In genomic region chr20:57562541-57563465, GRCh38 we compare ENCODE assay signal across 18 cellular contexts. TPM values are rescaled to one million over a fixed set of nuclear protein-coding genes. Genes with fewer than 3 reads are reported as not detected.
DNase-seq lines count a peak whose midpoint lies in the region; ATAC-seq and TF ChIP-seq lines count a peak whose summit lies in the region.
"Had no signal": no experiment of that assay in that cellular context is flagged by ENCODE, and none has a peak within 500 bp of the region (broad histone marks: within the 10 kb centered on the region; RNA-seq: fewer than 3 reads in every experiment).

No MANE protein-coding gene starts in this region.

- H3K27ac Mint-ChIP-seq in nephron progenitor cell: no peak overlapping the region
- H3K27ac Mint-ChIP-seq: CD14-positive monocyte; CD8-positive, alpha-beta T cell had no signal

- intact Hi-C loops in right lobe of liver (cut with DNase I) (no loop called here), posterior vena cava (cut with DNase I) (no loop called here), transverse colon (cut with DNase I; ENCODE audit: low total_unique reads) (no loop called here), left ventricle myocardium inferior (cut with micrococcal nuclease) (no loop called here)

- H3K9me3 Mint-ChIP-seq in nephron progenitor cell: peaks cover 4% of the 10 kb centered on the region
- H3K9me3 Mint-ChIP-seq: CD14-positive monocyte; CD8-positive, alpha-beta T cell had no signal

- ATAC-seq in right lobe of liver (peak in 3 of 4 donors; percentile 3 to 7 (median 6)), HG03432 (IDR thresholded peaks at IDR 0.05; ENCODE audit: unreplicated experiment) (no peak)
- ATAC-seq: A549; CD8-positive, alpha-beta T cell had no signal

- H3K27ac ChIP-seq in duodenal mucosa (ENCODE audit: low read depth, low read length) (peak overlapping the region; percentile 83), right lobe of liver (peak overlapping the region; percentile 73 to 98 (median 96)), transverse colon (peak overlapping the region; percentile 74 to 91 (median 82)), left ventricle myocardium inferior (replicated peaks) (no peak overlapping the region)
- H3K27ac ChIP-seq: A549, HL-60 had no signal

- TF ChIP-seq POLR2A in right lobe of liver (IDR thresholded peaks at IDR 0.05) (peak; percentile 5), transverse colon (IDR thresholded peaks at IDR 0.05) (no peak)

- H3K4me3 ChIP-seq in duodenal mucosa (ENCODE audit: low read depth in 1 of 2, low read length in 2 of 2): peak overlapping the region; percentile 74 to 76
- H3K4me3 ChIP-seq in right lobe of liver: peak overlapping the region in 2 of 3 donors; percentile 62 to 66
- peak overlapping the region in 3 of 4 donors; percentile 33 to 61 (median 42) for H3K4me3 ChIP-seq in transverse colon
- no peak overlapping the region for H3K4me3 ChIP-seq in left ventricle myocardium inferior
- H3K4me3 ChIP-seq: A549, HAP-1 had no signal

- WGBS in right lobe of liver (ENCODE audit: insufficient coverage, low coverage, low lambda C conversion rate, missing lambda C conversion rate): 40% methylated on average over 20 of the region's 35 CpGs
- 90 to 94% methylated on average over 9 to 35 of the region's 35 CpGs for WGBS in transverse colon (ENCODE audit: low coverage in 1 of 2), 2 donors

- TF ChIP-seq CTCF in right lobe of liver (IDR thresholded peaks at IDR 0.05) (no peak), transverse colon (IDR thresholded peaks at IDR 0.05) (no peak), left ventricle myocardium inferior (IDR thresholded peaks at IDR 0.05; ENCODE audit: borderline replicate concordance) (no peak), nephron progenitor cell (IDR thresholded peaks at IDR 0.05) (no peak)

- H3K4me1 Mint-ChIP-seq in nephron progenitor cell: peaks cover 18% of the 10 kb centered on the region
- H3K4me1 Mint-ChIP-seq: CD14-positive monocyte had no signal

- no peak for TF ChIP-seq EP300 in transverse colon (IDR thresholded peaks at IDR 0.05; ENCODE audit: low read depth)

- peaks cover 36 to 41% of the 10 kb centered on the region in 2 donors for H3K36me3 ChIP-seq in duodenal mucosa (ENCODE audit: control insufficient read depth in 1 of 2, insufficient read depth in 2 of 2, low read length in 2 of 2)
- H3K36me3 ChIP-seq in right lobe of liver: peaks cover 0 to 49% (median 25%) of the 10 kb centered on the region in 4 donors
- H3K36me3 ChIP-seq in transverse colon: peaks cover 0 to 11% (median 2%) of the 10 kb centered on the region in 4 donors
- H3K36me3 ChIP-seq in left ventricle myocardium inferior: no peaks in the 10 kb centered on the region
- H3K36me3 ChIP-seq: HAP-1 had no signal

- H3K9ac ChIP-seq in duodenal mucosa (ENCODE audit: low read depth in 1 of 2, low read length in 2 of 2): peak overlapping the region; percentile 73 to 82

- DNase-seq in right lobe of liver (peak; percentile 62 to 87 (median 75)), posterior vena cava (ENCODE audit: low spot score) (peak; percentile 66), transverse colon (peak; percentile 53), left ventricle myocardium inferior (no peak), anterior cingulate cortex (lab: John Stamatoyannopoulos, UW) (no peak), nephron progenitor cell (no peak)
- DNase-seq: CD8-positive, alpha-beta T cell; COR-L47; DMS153; DND-41; GDM1; GOT3 had no signal

- no peak overlapping the region for H3K4me3 Mint-ChIP-seq in nephron progenitor cell
- H3K4me3 Mint-ChIP-seq: CD14-positive monocyte; CD8-positive, alpha-beta T cell had no signal

- in situ Hi-C loops in transverse colon (cut with MboI; ENCODE audit: low pct_ligation_motif_present in 1 of 4, low pct_unique_long_range_greater_than_20kb in 1 of 4, low sequenced_read_pairs in 3 of 4): no loop called here

- H3K9me3 ChIP-seq in duodenal mucosa (ENCODE audit: control insufficient read depth in 1 of 2, low read length in 2 of 2): no peaks in the 10 kb centered on the region
- no peaks in the 10 kb centered on the region for H3K9me3 ChIP-seq in right lobe of liver
- no peaks in the 10 kb centered on the region for H3K9me3 ChIP-seq in transverse colon
- H3K9me3 ChIP-seq in left ventricle myocardium inferior (replicated peaks): no peaks in the 10 kb centered on the region
- H3K9me3 ChIP-seq: A549, HAP-1 had no signal

- H3K4me1 ChIP-seq in duodenal mucosa (ENCODE audit: control insufficient read depth in 1 of 2, insufficient read depth in 2 of 2, low read length in 2 of 2) (peaks cover 27 to 31% of the 10 kb centered on the region in 2 donors), right lobe of liver (peaks cover 0 to 39% (median 18%) of the 10 kb centered on the region in 4 donors), transverse colon (peaks cover 7 to 51% (median 38%) of the 10 kb centered on the region in 4 donors), left ventricle myocardium inferior (peaks cover 6% of the 10 kb centered on the region)
- H3K4me1 ChIP-seq: HAP-1 had no signal

- H3K27me3 ChIP-seq in duodenal mucosa (ENCODE audit: control insufficient read depth in 1 of 2, insufficient read depth in 2 of 2, low read length in 2 of 2): no peaks in the 10 kb centered on the region
- H3K27me3 ChIP-seq in right lobe of liver: no peaks in the 10 kb centered on the region
- H3K27me3 ChIP-seq in transverse colon: no peaks in the 10 kb centered on the region
- peaks cover 69% of the 10 kb centered on the region for H3K27me3 ChIP-seq in left ventricle myocardium inferior (ENCODE audit: low read depth)

- H3K36me3 Mint-ChIP-seq in nephron progenitor cell (ENCODE audit: low read depth): no peaks in the 10 kb centered on the region
- H3K36me3 Mint-ChIP-seq: CD14-positive monocyte; CD8-positive, alpha-beta T cell had no signal

- H3K27me3 Mint-ChIP-seq in nephron progenitor cell (ENCODE audit: low read depth, poor library complexity): peaks cover 23% of the 10 kb centered on the region

RNA-seq across cellular contexts. Expression of gene PCK1, which starts 1.9 kb away (rescaled TPM):
- total RNA-seq in right lobe of liver (1,000 to 10,000 TPM in 2 of 6 experiments, 100 to 1,000 TPM in 4; 187 to 1,757 (median 778) TPM), posterior vena cava (under 1 TPM; 0.57 to 0.93 TPM), transverse colon (100 to 1,000 TPM; 395 to 794 (median 739) TPM), left ventricle myocardium inferior (0.25 TPM)
- total RNA-seq: CD8-positive, alpha-beta T cell had no signal

RNA-seq across cellular contexts. Expression of gene CTCFL, which starts 37.9 kb away (rescaled TPM):
- total RNA-seq in right lobe of liver: under 1 TPM in 4 of 6 experiments, not detected in 2; 0.09 to 0.50 (median 0.33) TPM
- not detected for total RNA-seq in posterior vena cava
- total RNA-seq in transverse colon: under 1 TPM in 1 of 4 donors, not detected in 3; 0.14 TPM
- not detected for total RNA-seq in left ventricle myocardium inferior
- total RNA-seq: CD8-positive, alpha-beta T cell had no signal

RNA-seq across cellular contexts. Expression of gene ZBP1, which starts 57.4 kb away (rescaled TPM):
- total RNA-seq in right lobe of liver (under 1 TPM in 4 of 6 experiments, not detected in 2; 0.14 to 0.75 (median 0.36) TPM), posterior vena cava (under 1 TPM; 0.24 to 0.37 TPM), transverse colon (1 to 10 TPM in 2 of 4 donors, not detected in 2; 1.6 to 4.4 TPM), left ventricle myocardium inferior (not detected)

Comparison
In these comparisons a context has a peak if more than half of its experiments do, and no peak if none do; other contexts are left out.
1. DNase-seq: peak in right lobe of liver (3 of 3), posterior vena cava (single experiment) and transverse colon (single experiment); none in left ventricle myocardium inferior (single experiment), anterior cingulate cortex (0 of 58) and nephron progenitor cell (single experiment).
2. RNA of gene PCK1, which starts 1.9 kb away (total RNA-seq): 187 to 1,757 TPM in right lobe of liver and 395 to 794 TPM in transverse colon; 0.57 to 0.93 TPM in posterior vena cava and 0.25 TPM in left ventricle myocardium inferior (single experiment); every median in the first group is over 10 times any median in the second.